In the genomic region with DNA sequence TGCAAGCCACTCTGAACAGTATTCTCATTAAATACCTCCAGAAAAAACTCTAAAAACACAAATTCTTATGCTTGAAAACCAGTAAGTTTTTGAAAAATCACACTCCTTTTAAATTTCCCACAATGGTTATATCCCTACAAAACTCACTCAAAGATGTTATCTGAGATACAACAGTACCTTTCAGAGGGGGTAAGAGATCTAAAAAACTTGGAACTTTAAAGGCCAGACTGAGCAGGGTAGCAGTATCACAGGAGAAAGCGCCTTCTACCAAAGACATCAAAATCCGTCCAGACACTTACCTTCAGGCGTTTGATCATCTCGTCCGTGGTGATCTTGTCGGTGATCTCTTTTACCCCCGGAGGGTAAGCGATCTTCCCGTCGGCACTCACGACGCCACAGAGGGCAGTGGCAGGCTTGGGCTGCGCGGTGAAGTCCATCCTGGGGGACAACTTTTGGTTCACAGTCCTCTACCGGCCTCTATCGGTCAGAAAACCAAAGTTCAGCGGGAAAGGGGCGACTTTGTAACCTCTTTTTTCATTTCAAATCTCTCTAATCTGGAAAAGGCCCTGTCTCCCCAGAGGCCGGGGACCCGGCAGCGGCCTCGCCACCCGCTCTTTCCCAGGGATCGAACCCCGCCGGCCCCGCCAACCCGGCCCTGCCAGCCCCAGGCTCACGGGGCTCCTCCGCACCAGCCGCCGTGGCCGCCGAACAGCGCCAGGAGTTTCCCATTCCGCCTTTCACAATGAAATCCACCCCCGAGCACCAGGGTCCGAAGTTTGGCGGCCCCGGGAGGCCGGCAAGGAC, we compare ENCODE assay signal across 8 cellular contexts. TPM values are rescaled to one million over a fixed set of nuclear protein-coding genes. Genes with fewer than 3 reads are reported as not detected.
A peak's percentile ranks its signal among the peaks of the same experiment; 100 is the strongest.
DNase-seq lines count a peak whose midpoint lies in the region; ATAC-seq and TF ChIP-seq lines count a peak whose summit lies in the region.

No MANE protein-coding gene starts in this region.

- intact Hi-C loops in Right ventricle myocardium inferior (cut with DNase I) (loop anchor here (2.0 to 5.0 kb wide), 4 partner anchors 80 to 794 kb away; a partner anchor contains a TSS), testis (cut with DNase I; ENCODE audit: low total_unique reads) (loop anchor here (5.0 kb wide), 4 partner anchors 279 to 519 kb away; a partner anchor contains a TSS)

- H4K20me1 ChIP-seq in DOHH2 (ENCODE audit: control insufficient read depth, insufficient read depth, low read depth, low read length): peaks cover 16% of the 10 kb centered on the region; the same call in 1 of the 2 replicates
- H4K20me1 ChIP-seq in osteoblast (ENCODE audit: insufficient read depth, low read length): peaks cover 20% of the 10 kb centered on the region

- H3K79me2 ChIP-seq in DOHH2 (ENCODE audit: control insufficient read depth, low read length) (peaks cover 64% of the 10 kb centered on the region), osteoblast (ENCODE audit: insufficient read depth, low read length) (peaks cover 58% of the 10 kb centered on the region)

- H3K36me3 ChIP-seq in DOHH2 (ENCODE audit: control insufficient read depth, low read length) (peaks cover 48% of the 10 kb centered on the region), osteoblast (ENCODE audit: insufficient read depth, low read length) (peaks cover 13% of the 10 kb centered on the region), testis (ENCODE audit: low read depth, missing control alignments) (no peaks in the 10 kb centered on the region)

- peaks cover 51% of the 10 kb centered on the region for H3K4me1 ChIP-seq in DOHH2 (ENCODE audit: control insufficient read depth, low read length)
- peaks cover 16% of the 10 kb centered on the region for H3K4me1 ChIP-seq in osteoblast (ENCODE audit: insufficient read depth, low read length)
- peaks cover 10% of the 10 kb centered on the region for H3K4me1 ChIP-seq in testis

- WGBS in testis, 2 donors: 1 to 2% methylated on average over 21 to 40 of the region's 41 CpGs

- DNase-seq in HFF-Myc (ENCODE audit: extremely low read depth, low read depth) (peak; percentile 69), NCI-H1092 (lab: John Stamatoyannopoulos, UW) (peak; percentile 69), SKM-1 treated with dmso at 0.1 percent for 144 hours (lab: John Stamatoyannopoulos, UW; ENCODE audit: unreplicated experiment) (peak; percentile 60), Right ventricle myocardium inferior (ENCODE audit: missing footprints) (peak; percentile 84), osteoblast (ENCODE audit: insufficient read length, low spot score, missing footprints) (peak; percentile 91), testis (peak; percentile 85)
- peak; percentile 31 for DNase-seq in activated naive CD8-positive, alpha-beta T cell treated with anti-CD3 and anti-CD28 coated beads, Interleukin-2, amount 50 U/mL, for 16 hours (ENCODE audit: low read depth, low spot score)

- H2AFZ ChIP-seq in osteoblast (ENCODE audit: low read length): peak overlapping the region; percentile 71

- H3K9me3 ChIP-seq in DOHH2 (ENCODE audit: control insufficient read depth, insufficient read depth, low read length): no peaks in the 10 kb centered on the region
- H3K9me3 ChIP-seq in osteoblast (ENCODE audit: low read depth, low read length): no peaks in the 10 kb centered on the region
- H3K9me3 ChIP-seq in testis: no peaks in the 10 kb centered on the region

- no peaks in the 10 kb centered on the region for H3K9me2 ChIP-seq in DOHH2 (replicated peaks; ENCODE audit: control insufficient read depth, low read length)

- H3K4me3 ChIP-seq in DOHH2 (ENCODE audit: low read length) (peak overlapping the region; percentile 83), HFF-Myc (replicated peaks; ENCODE audit: low read depth, low read length) (peak overlapping the region; percentile 83), osteoblast (ENCODE audit: insufficient read depth, low read length) (peak overlapping the region; percentile 89), testis (peak overlapping the region; percentile 82 to 93)

- TF ChIP-seq CTCF in DOHH2 (IDR thresholded peaks at IDR 0.05; ENCODE audit: low read depth, low read length, poor library complexity, severe bottlenecking) (peak; percentile 77), HFF-Myc (IDR thresholded peaks at IDR 0.05; ENCODE audit: low read depth, low read length, missing control alignments) (peak; percentile 83), osteoblast (IDR thresholded peaks at IDR 0.05; ENCODE audit: extremely low read depth, low read depth, low read length) (peak; percentile 92), testis (IDR thresholded peaks at IDR 0.05) (peak; percentile 69 to 86 (median 82))

- no peaks in the 10 kb centered on the region for H3F3A ChIP-seq in DOHH2 (ENCODE audit: control insufficient read depth, insufficient read depth)

- ATAC-seq in Right ventricle myocardium inferior: peak; percentile 82

- peak overlapping the region; percentile 74 for H3K27ac ChIP-seq in DOHH2 (ENCODE audit: low read depth, low read length)
- H3K27ac ChIP-seq in osteoblast (ENCODE audit: low read depth, low read length): peak overlapping the region; percentile 65
- H3K27ac ChIP-seq in testis: peak overlapping the region; percentile 97

- H3K4me2 ChIP-seq in DOHH2 (ENCODE audit: low read length) (peak overlapping the region; percentile 84), osteoblast (ENCODE audit: insufficient read depth, low read length) (peak overlapping the region; percentile 87)

- no peak for TF ChIP-seq POLR2A in testis (IDR thresholded peaks at IDR 0.05)

- H3K27me3 ChIP-seq in DOHH2 (ENCODE audit: control insufficient read depth, low read length): no peaks in the 10 kb centered on the region
- no peaks in the 10 kb centered on the region for H3K27me3 ChIP-seq in osteoblast (ENCODE audit: insufficient read depth, low read length)
- no peaks in the 10 kb centered on the region for H3K27me3 ChIP-seq in testis

RNA-seq across cellular contexts. Expression of a gene that starts 1.4 kb away (rescaled TPM):
- total RNA-seq in Right ventricle myocardium inferior (32.6 TPM), osteoblast (70.9 and 73.7 TPM in 2 replicates), testis (10 to 100 TPM; 61.3 to 61.7 TPM)
- polyA plus RNA-seq in testis (ENCODE audit: insufficient read depth, low read depth, low replicate concordance): 20.7 TPM

Comparison
In these comparisons a context has a peak if more than half of its experiments do, and no peak if none do; other contexts are left out.
1. Peak in every context shown above with its lines: DNase-seq, ATAC-seq, H3K4me3 ChIP-seq and H3K27ac ChIP-seq.
2. DNase-seq: peak in every context shown above with its lines; median percentile 91 in osteoblast; 85 in testis; 84 in Right ventricle myocardium inferior; 69 in HFF-Myc; 69 in NCI-H1092; 60 in SKM-1 treated with dmso at 0.1 percent for 144 hours; 31 in activated naive CD8-positive, alpha-beta T cell treated with anti-CD3 and anti-CD28 coated beads, Interleukin-2, amount 50 U/mL, for 16 hours.